17 cellular contexts compared by ENCODE assay signal in the genomic region with DNA sequence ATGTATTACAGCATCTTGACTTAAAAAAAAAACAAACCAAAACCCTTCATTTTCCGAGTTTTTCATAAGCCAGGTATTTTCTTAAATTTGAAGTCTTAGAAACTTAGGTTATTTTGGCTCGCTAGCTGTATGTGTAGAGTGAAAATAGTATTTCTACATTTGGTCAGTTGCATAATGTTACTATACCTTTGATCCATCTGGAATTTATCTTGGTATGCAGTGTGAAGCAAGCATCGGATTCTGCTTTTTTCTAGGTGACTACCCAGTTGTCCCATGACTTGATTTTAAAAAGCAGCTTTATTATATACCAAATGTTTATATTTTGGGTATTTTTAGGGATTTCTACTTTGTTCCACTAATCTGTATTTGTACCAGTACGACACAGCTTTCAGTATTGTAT. TPM values are rescaled to one million over a fixed set of nuclear protein-coding genes. Genes with fewer than 3 reads are reported as not detected.
A peak's percentile ranks its signal among the peaks of the same experiment; 100 is the strongest.
DNase-seq lines count a peak whose midpoint lies in the region; ATAC-seq, FAIRE-seq and TF ChIP-seq lines count a peak whose summit lies in the region.
"Had no signal": no experiment of that assay in that cellular context is flagged by ENCODE, and none has a peak within 500 bp of the region (broad histone marks: within the 10 kb centered on the region; RNA-seq: fewer than 3 reads in every experiment).

No MANE protein-coding gene starts in this region.

- DNase-seq in adipocyte (ENCODE audit: low read depth) = peak; percentile 50
- DNase-seq in fibroblast of pulmonary artery (ENCODE audit: low read depth) = peak; percentile 40
- DNase-seq in left lobe of liver (ENCODE audit: low spot score) = no peak
- no peak for DNase-seq in heart right ventricle
- no peak for DNase-seq in NCI-H2196 treated with DMSO at 0.1 percent for 48 hours (lab: John Stamatoyannopoulos, UW; ENCODE audit: unreplicated experiment)
- no peak for DNase-seq in right atrium auricular region (ENCODE audit: low spot score)
- DNase-seq in NCI-H748 (lab: John Stamatoyannopoulos, UW; ENCODE audit: unreplicated experiment) = no peak
- DNase-seq: 8988T; CD4-positive, alpha-beta memory T cell; DMS153; DMS79; GF-D8; H7 had no signal

- H3K4me1 ChIP-seq in adipocyte (ENCODE audit: control insufficient read depth, insufficient read depth, low read length) (peaks cover 40% of the 10 kb centered on the region), heart right ventricle (peaks cover 3 to 32% (median 24%) of the 10 kb centered on the region in 9 donors), right atrium auricular region (peaks cover 0 to 13% of the 10 kb centered on the region in 2 donors)

- 94% methylated on average over 4 of the region's 4 CpGs for WGBS in heart right ventricle, 2 donors

- no peaks in the 10 kb centered on the region for H3K27me3 ChIP-seq in adipocyte (replicated peaks; ENCODE audit: control insufficient read depth, insufficient read depth, low read length)
- H3K27me3 ChIP-seq in heart right ventricle = no peaks in the 10 kb centered on the region
- H3K27me3 ChIP-seq in right atrium auricular region = no peaks in the 10 kb centered on the region
- H3K27me3 ChIP-seq: BLaER1 had no signal

- TF ChIP-seq CTCF in fibroblast of pulmonary artery (IDR thresholded peaks at IDR 0.05; ENCODE audit: low read length, missing control alignments) (no peak), heart right ventricle (IDR thresholded peaks at IDR 0.05) (no peak), right atrium auricular region (IDR thresholded peaks at IDR 0.05) (no peak)

- intact Hi-C loops in heart right ventricle (cut with DNase I) = loop anchor here in 1 of 10 donors (10.0 kb wide), 1 partner anchor 62 kb away; no protein-coding TSS in a partner anchor

- no peak overlapping the region for H3K4me3 ChIP-seq in adipocyte (ENCODE audit: low read length)
- H3K4me3 ChIP-seq in fibroblast of pulmonary artery (replicated peaks; ENCODE audit: low read depth, low read length) = no peak overlapping the region
- no peak overlapping the region for H3K4me3 ChIP-seq in heart right ventricle
- no peak overlapping the region for H3K4me3 ChIP-seq in right atrium auricular region
- H3K4me3 ChIP-seq: BLaER1, GM23338 had no signal

- H3K36me3 ChIP-seq in adipocyte (ENCODE audit: control insufficient read depth, insufficient read depth, low read length, severe bottlenecking) (peaks cover 9% of the 10 kb centered on the region), heart right ventricle (peaks cover 0 to 8% (median 0%) of the 10 kb centered on the region in 9 donors), right atrium auricular region (no peaks in the 10 kb centered on the region)

- peak; percentile 43 for ATAC-seq in left lobe of liver
- no peak for ATAC-seq in heart right ventricle
- ATAC-seq: GM23338 had no signal

- no peak overlapping the region for H3K27ac ChIP-seq in heart right ventricle
- H3K27ac ChIP-seq in right atrium auricular region = no peak overlapping the region
- H3K27ac ChIP-seq: BLaER1 had no signal

- no peak overlapping the region for H3K9ac ChIP-seq in adipocyte (ENCODE audit: low read length)
- H3K9ac ChIP-seq: BLaER1 had no signal

- peak; percentile 53 for FAIRE-seq in G401.6 (lab: Jason Lieb, UNC)
- FAIRE-seq: HTR-8/SVneo had no signal

- peaks cover 7% of the 10 kb centered on the region for H3K9me3 ChIP-seq in adipocyte (ENCODE audit: control insufficient read depth, low read length)
- no peaks in the 10 kb centered on the region for H3K9me3 ChIP-seq in heart right ventricle
- H3K9me3 ChIP-seq in right atrium auricular region = no peaks in the 10 kb centered on the region

RNA-seq across cellular contexts. Expression of a gene that starts 27.7 kb away (rescaled TPM):
- total RNA-seq in left lobe of liver (28.4 TPM), heart right ventricle (10 to 100 TPM; 39.5 to 54.2 (median 43.3) TPM), right atrium auricular region (10 to 100 TPM; 39.4 to 46.4 TPM)
- polyA plus RNA-seq in heart right ventricle = 10 to 100 TPM; 18.4 to 41.1 TPM

Comparison
In these comparisons a context has a peak if more than half of its experiments do, and no peak if none do; other contexts are left out.
1. DNase-seq: peak in adipocyte (single experiment) and fibroblast of pulmonary artery (single experiment); none in left lobe of liver (single experiment), heart right ventricle (0 of 2), NCI-H2196 treated with DMSO at 0.1 percent for 48 hours (single experiment), right atrium auricular region (single experiment) and NCI-H748 (single experiment).